Comparison of ENCODE assay signal across 8 cellular contexts in the genomic region with DNA sequence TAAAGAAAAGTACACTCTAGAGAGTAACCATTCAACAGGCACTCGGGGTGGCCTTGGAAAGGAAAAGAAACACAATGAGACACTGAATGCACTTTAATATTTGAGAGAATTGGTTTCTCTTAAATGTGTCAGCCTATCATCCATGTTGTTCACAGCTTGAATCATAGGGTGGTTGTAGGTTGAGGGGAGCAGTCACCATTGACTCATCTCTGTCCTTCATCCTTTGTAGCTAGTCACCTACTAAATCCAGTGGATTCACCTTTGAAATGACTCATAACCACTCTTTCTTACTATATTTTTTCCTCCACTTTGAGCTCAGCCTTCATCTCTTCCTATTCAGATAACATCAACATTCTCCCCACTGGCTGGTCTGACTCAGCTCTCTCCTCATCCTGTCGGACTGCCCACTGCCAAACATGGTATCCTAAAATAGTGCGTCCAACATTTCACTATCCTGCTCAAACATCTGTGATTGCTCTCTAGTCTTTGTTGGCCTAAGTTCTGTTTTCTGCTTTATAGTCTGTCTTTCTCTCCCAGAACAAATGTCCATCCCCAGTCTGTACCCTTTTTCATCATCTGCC.
DNase-seq lines count a peak whose midpoint lies in the region; ATAC-seq lines count a peak whose summit lies in the region.

No MANE protein-coding gene starts in this region.

- POLR2A ChIA-PET in activated CD4-positive, alpha-beta memory T cell treated with anti-CD3 and anti-CD28 coated beads, Interleukin-2, amount 10 ng/mL, durations not matched to agents 7 days and 5 days (lab: Charles Lee), result interaction anchor here (1.0 to 1.7 kb wide), 3 partner anchors 28 to 456 kb away, joined by 3 to 5 read pairs (median 4); partner anchors contain the start of gene STT3B

- DNase-seq in AG08396 (ENCODE audit: low spot score) (peak; percentile 64), inferior parietal cortex (ENCODE audit: extremely low spot score) (peak; percentile 9), NCI-H128 (lab: John Stamatoyannopoulos, UW; ENCODE audit: unreplicated experiment) (no peak), NCI-H345 treated with DMSO at 0.1 percent for 48 hours (lab: John Stamatoyannopoulos, UW; ENCODE audit: unreplicated experiment) (no peak)
- DNase-seq in activated CD4-positive, alpha-beta memory T cell treated with anti-CD3 and anti-CD28 coated beads, Interleukin-2, amount 10 ng/mL, durations not matched to agents 7 days and 5 days, result peak; percentile 55

- no peaks in the 10 kb centered on the region for H3K27me3 Mint-ChIP-seq in activated CD4-positive, alpha-beta memory T cell treated with anti-CD3 and anti-CD28 coated beads, Interleukin-2, amount 10 ng/mL, durations not matched to agents 7 days and 5 days

- peak overlapping the region; percentile 66 for H3K27ac Mint-ChIP-seq in activated CD4-positive, alpha-beta memory T cell treated with anti-CD3 and anti-CD28 coated beads, Interleukin-2, amount 10 ng/mL, durations not matched to agents 7 days and 5 days

- no peak overlapping the region for H3K4me3 Mint-ChIP-seq in activated CD4-positive, alpha-beta memory T cell treated with anti-CD3 and anti-CD28 coated beads, Interleukin-2, amount 10 ng/mL, durations not matched to agents 7 days and 5 days

- peaks cover 24% of the 10 kb centered on the region for H3K4me1 Mint-ChIP-seq in activated CD4-positive, alpha-beta memory T cell treated with anti-CD3 and anti-CD28 coated beads, Interleukin-2, amount 10 ng/mL, durations not matched to agents 7 days and 5 days

- peak; percentile 73 for ATAC-seq in HG03039 (IDR thresholded peaks at IDR 0.05; ENCODE audit: unreplicated experiment)
- no peak for ATAC-seq in GM21423 (IDR thresholded peaks at IDR 0.05; ENCODE audit: unreplicated experiment)
- ATAC-seq in HG03159 (IDR thresholded peaks at IDR 0.05; ENCODE audit: unreplicated experiment), result no peak

- CTCF ChIA-PET in activated CD4-positive, alpha-beta memory T cell treated with anti-CD3 and anti-CD28 coated beads, Interleukin-2, amount 10 ng/mL, durations not matched to agents 7 days and 5 days (lab: Charles Lee), result interaction anchor here (0.7 kb wide), 1 partner anchor 28 kb away, joined by 3 read pairs; no protein-coding TSS in a partner anchor

- H3K9me3 Mint-ChIP-seq in activated CD4-positive, alpha-beta memory T cell treated with anti-CD3 and anti-CD28 coated beads, Interleukin-2, amount 10 ng/mL, durations not matched to agents 7 days and 5 days, result peaks cover 7% of the 10 kb centered on the region

- H3K36me3 Mint-ChIP-seq in activated CD4-positive, alpha-beta memory T cell treated with anti-CD3 and anti-CD28 coated beads, Interleukin-2, amount 10 ng/mL, durations not matched to agents 7 days and 5 days (ENCODE audit: low read depth), result peaks cover 3% of the 10 kb centered on the region

Comparison
In these comparisons a context has a peak if more than half of its experiments do, and no peak if none do; other contexts are left out.
1. DNase-seq: peak in AG08396 (single experiment), activated CD4-positive, alpha-beta memory T cell treated with anti-CD3 and anti-CD28 coated beads, Interleukin-2, amount 10 ng/mL, durations not matched to agents 7 days and 5 days (single experiment) and inferior parietal cortex (single experiment); none in NCI-H128 (single experiment) and NCI-H345 treated with DMSO at 0.1 percent for 48 hours (single experiment).